1 cellular context compared by ENCODE assay signal in genomic region chr12:15265868-15266267, GRCh38.
TF ChIP-seq lines count a peak whose summit lies in the region.

No MANE protein-coding gene starts in this region.

TF ChIP-seq in HepG2, 621 proteins besides CTCF, POLR2A, EP300 and RAD21:
- TF ChIP-seq ZNF770 (CRISPR knock-in tag; IDR thresholded peaks at IDR 0.05) (no peak), HNF1B (CRISPR knock-in tag; IDR thresholded peaks at IDR 0.05) (no peak), ZNF256 (CRISPR knock-in tag; conservative IDR thresholded peaks at IDR 0.05) (no peak), HDAC6 (IDR thresholded peaks at IDR 0.05; ENCODE audit: low read depth, low read length) (no peak), NR3C1 (CRISPR knock-in tag; IDR thresholded peaks at IDR 0.05) (no peak), ZZZ3 (CRISPR knock-in tag; IDR thresholded peaks at IDR 0.05; ENCODE audit: borderline replicate concordance) (no peak), HIVEP1 (CRISPR knock-in tag; IDR thresholded peaks at IDR 0.05) (no peak), POLR2AphosphoS2 (IDR thresholded peaks at IDR 0.05; ENCODE audit: low read depth, low read length) (no peak), HOMEZ (CRISPR knock-in tag; IDR thresholded peaks at IDR 0.05; ENCODE audit: low read depth) (no peak), ZNF644 (CRISPR knock-in tag; IDR thresholded peaks at IDR 0.05; ENCODE audit: low read depth) (no peak), ZNF276 (CRISPR knock-in tag; IDR thresholded peaks at IDR 0.05; ENCODE audit: low read depth) (no peak), TGIF2 (CRISPR knock-in tag; IDR thresholded peaks at IDR 0.05) (no peak), DNMT3B (CRISPR knock-in tag; conservative IDR thresholded peaks at IDR 0.05) (no peak), TERF1 (CRISPR knock-in tag; IDR thresholded peaks at IDR 0.05) (no peak), KDM2A (CRISPR knock-in tag; IDR thresholded peaks at IDR 0.05; ENCODE audit: borderline replicate concordance, low read depth) (no peak), E2F5 (CRISPR knock-in tag; conservative IDR thresholded peaks at IDR 0.05) (no peak), ZNF605 (CRISPR knock-in tag; IDR thresholded peaks at IDR 0.05) (no peak), MIER2 (CRISPR knock-in tag; IDR thresholded peaks at IDR 0.05) (no peak)
